Comparison of ENCODE assay signal across 8 cellular contexts in the genomic region with DNA sequence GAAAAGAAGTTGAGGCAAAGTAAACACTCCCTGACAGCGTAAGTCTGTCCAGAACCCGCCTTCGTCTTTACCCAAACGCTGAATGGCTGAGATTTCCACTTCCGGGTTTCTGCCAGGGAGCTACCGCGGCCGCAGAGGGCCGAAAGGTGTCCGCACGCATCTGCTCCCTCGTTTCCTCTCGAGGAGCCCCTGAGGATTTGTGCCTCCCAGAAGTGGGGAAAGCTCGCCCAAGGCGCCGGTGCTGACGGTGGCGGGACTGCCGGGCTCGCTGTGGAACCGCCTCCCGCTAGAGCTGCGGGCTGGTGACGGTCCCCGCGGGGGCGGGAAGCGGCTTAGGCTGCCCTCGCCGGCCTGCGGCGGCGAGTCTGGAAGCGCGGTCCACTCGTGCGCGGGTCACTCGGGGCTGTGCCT.
DNase-seq lines count a peak whose midpoint lies in the region; ATAC-seq and TF ChIP-seq lines count a peak whose summit lies in the region.

No MANE protein-coding gene starts in this region.

- TF ChIP-seq CTCF in LNCaP clone FGC (IDR thresholded peaks at IDR 0.05; ENCODE audit: control insufficient read depth, extremely low read depth, insufficient read depth) (no peak), foreskin keratinocyte (conservative IDR thresholded peaks at IDR 0.05) (no peak)

- no peak overlapping the region for H3K27ac ChIP-seq in foreskin keratinocyte

- peak; percentile 40 for ATAC-seq in T-helper 17 cell
- no peak for ATAC-seq in foreskin keratinocyte
- no peak for ATAC-seq in HG02798 (IDR thresholded peaks at IDR 0.05; ENCODE audit: poor library complexity, unreplicated experiment)
- ATAC-seq in GM21723 (IDR thresholded peaks at IDR 0.05; ENCODE audit: unreplicated experiment), result no peak

- peak overlapping the region; percentile 56 for H3K4me3 ChIP-seq in LNCaP clone FGC (ENCODE audit: low read depth, low read length)

- H3K9me3 ChIP-seq in T-helper 17 cell (ENCODE audit: control insufficient read depth, low read length, poor library complexity, severe bottlenecking), result no peaks in the 10 kb centered on the region

- DNase-seq in D341Med (ENCODE audit: low spot score), result peak; percentile 18
- peak; percentile 89 for DNase-seq in LNCaP clone FGC (ENCODE audit: low read depth)
- no peak for DNase-seq in T-helper 17 cell
- peak; percentile 16 for DNase-seq in medulla oblongata (ENCODE audit: extremely low spot score)
- DNase-seq in foreskin keratinocyte, result no peak
- no peak for DNase-seq in activated CD4-positive, CD25-positive, alpha-beta regulatory T cell (lab: John Stamatoyannopoulos, UW)

- no peaks in the 10 kb centered on the region for H3K27me3 ChIP-seq in foreskin keratinocyte

- no peaks in the 10 kb centered on the region for H3K4me1 Mint-ChIP-seq in T-helper 17 cell

- peak overlapping the region; percentile 28 for H3K4me3 Mint-ChIP-seq in T-helper 17 cell

- H3K27ac Mint-ChIP-seq in T-helper 17 cell, result no peak overlapping the region

- H3K27me3 Mint-ChIP-seq in T-helper 17 cell, result no peaks in the 10 kb centered on the region

- H3K36me3 Mint-ChIP-seq in T-helper 17 cell (ENCODE audit: low read depth), result no peaks in the 10 kb centered on the region

- H3K4me1 ChIP-seq in foreskin keratinocyte, result no peaks in the 10 kb centered on the region

Comparison
In these comparisons a context has a peak if more than half of its experiments do, and no peak if none do; other contexts are left out.
1. DNase-seq: peak in D341Med (single experiment), LNCaP clone FGC (single experiment) and medulla oblongata (single experiment); none in T-helper 17 cell (0 of 3), foreskin keratinocyte (0 of 2) and activated CD4-positive, CD25-positive, alpha-beta regulatory T cell (0 of 4).